Comparison of ENCODE assay signal across 15 cellular contexts in the genomic region with DNA sequence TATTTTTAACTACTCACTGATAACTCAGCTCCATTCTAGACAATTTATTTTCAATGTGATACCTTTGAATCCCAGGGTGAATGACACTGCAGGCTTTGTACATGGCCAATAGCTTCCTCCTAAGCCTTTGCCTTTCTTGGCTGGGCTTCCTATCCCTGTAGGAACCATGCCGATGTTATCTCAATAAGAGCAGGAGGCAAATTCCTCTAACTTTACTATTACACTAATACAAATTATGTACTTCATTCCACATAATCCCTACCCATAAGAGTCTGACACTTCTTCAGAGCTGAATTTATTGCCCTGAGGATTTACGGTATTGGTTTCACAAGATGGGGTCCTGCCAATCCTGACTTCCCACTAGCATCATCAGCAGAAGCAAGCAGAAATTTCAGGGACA. TPM values are rescaled to one million over a fixed set of nuclear protein-coding genes. Genes with fewer than 3 reads are reported as not detected.
DNase-seq lines count a peak whose midpoint lies in the region; ATAC-seq and TF ChIP-seq lines count a peak whose summit lies in the region.
"Had no signal": no experiment of that assay in that cellular context is flagged by ENCODE, and none has a peak within 500 bp of the region (broad histone marks: within the 10 kb centered on the region; RNA-seq: fewer than 3 reads in every experiment).

No MANE protein-coding gene starts in this region.

- no peaks in the 10 kb centered on the region for H3K27me3 ChIP-seq in BLaER1 treated with 17β-estradiol and CSF1 and Interleukin-3, amounts not matched to agents 10 nM and 100 nM
- no peaks in the 10 kb centered on the region for H3K27me3 ChIP-seq in KMS-11 (ENCODE audit: insufficient read depth, low read depth)
- H3K27me3 ChIP-seq in breast epithelium = no peaks in the 10 kb centered on the region

- H3K27ac ChIP-seq in BLaER1 treated with 17β-estradiol and CSF1 and Interleukin-3, amounts not matched to agents 10 nM and 100 nM = no peak overlapping the region
- no peak overlapping the region for H3K27ac ChIP-seq in KMS-11
- H3K27ac ChIP-seq in breast epithelium = peak overlapping the region; percentile 17 to 45
- H3K27ac ChIP-seq: epithelial cell of prostate, psoas muscle had no signal

- no peaks in the 10 kb centered on the region for H3K36me3 ChIP-seq in BLaER1 treated with 17β-estradiol and CSF1 and Interleukin-3, amounts not matched to agents 10 nM and 100 nM
- no peaks in the 10 kb centered on the region for H3K36me3 ChIP-seq in KMS-11 (ENCODE audit: insufficient read depth)
- no peaks in the 10 kb centered on the region for H3K36me3 ChIP-seq in breast epithelium
- no peaks in the 10 kb centered on the region for H3K36me3 ChIP-seq in mucosa of descending colon (ENCODE audit: low read depth)

- no peaks in the 10 kb centered on the region for H4K20me1 ChIP-seq in BLaER1 treated with 17β-estradiol and CSF1 and Interleukin-3, amounts not matched to agents 10 nM and 100 nM
- H4K20me1 ChIP-seq in KMS-11 (ENCODE audit: insufficient read depth) = no peaks in the 10 kb centered on the region

- no peaks in the 10 kb centered on the region for H3K9me3 ChIP-seq in BLaER1 treated with 17β-estradiol and CSF1 and Interleukin-3, amounts not matched to agents 10 nM and 100 nM (replicated peaks in 1 of 11)
- H3K9me3 ChIP-seq in breast epithelium (no peaks in the 10 kb centered on the region), mucosa of descending colon (no peaks in the 10 kb centered on the region)
- H3K9me3 ChIP-seq: psoas muscle had no signal

- H3K4me1 Mint-ChIP-seq in T-helper 2 cell treated with Interferon-gamma antibody and Interleukin-4, amounts not matched to agents 5 μg/mL and 100 μg/mL, for 36 hours (ENCODE audit: low read depth) = peaks cover 48% of the 10 kb centered on the region
- H3K4me1 Mint-ChIP-seq: B cell had no signal

- TF ChIP-seq CTCF in KMS-11 (conservative IDR thresholded peaks at IDR 0.05; ENCODE audit: low read depth, low read length) (no peak), breast epithelium (IDR thresholded peaks at IDR 0.05) (no peak), mucosa of descending colon (IDR thresholded peaks at IDR 0.05) (no peak)

- TF ChIP-seq POLR2A in breast epithelium (IDR thresholded peaks at IDR 0.05) = no peak

- DNase-seq in breast epithelium (ENCODE audit: low spot score in 2 of 2) (no peak), mucosa of descending colon (no peak), NCI-H1092 (lab: John Stamatoyannopoulos, UW) (no peak), AML-193 (lab: John Stamatoyannopoulos, UW) (no peak)
- DNase-seq in T-helper 2 cell treated with Interferon-gamma antibody and Interleukin-4, amounts not matched to agents 5 μg/mL and 100 μg/mL, for 36 hours (ENCODE audit: low spot score) = no peak
- DNase-seq: activated gamma-delta T cell treated with Interleukin-2 at 50 U/mL for 16 hours, midbrain, NCI-H1092 treated with DMSO at 0.1 percent for 48 hours, psoas muscle had no signal

- H3K4me1 ChIP-seq in BLaER1 treated with 17β-estradiol and CSF1 and Interleukin-3, amounts not matched to agents 10 nM and 100 nM = peaks cover 9 to 18% (median 15%) of the 10 kb centered on the region in 10 experiments; a peak in 18 of 20 replicates
- H3K4me1 ChIP-seq in KMS-11 (ENCODE audit: low read depth, poor library complexity, severe bottlenecking) = peaks cover 33% of the 10 kb centered on the region
- H3K4me1 ChIP-seq in breast epithelium = no peaks in the 10 kb centered on the region
- no peaks in the 10 kb centered on the region for H3K4me1 ChIP-seq in mucosa of descending colon (ENCODE audit: low read depth)

- intact Hi-C loops in breast epithelium (cut with DNase I; ENCODE audit: low total_unique reads) (no loop called here), mucosa of descending colon (cut with DNase I, micrococcal nuclease) (no loop called here)

- no peak overlapping the region for H3K9ac ChIP-seq in BLaER1 treated with 17β-estradiol and CSF1 and Interleukin-3, amounts not matched to agents 10 nM and 100 nM
- no peak overlapping the region for H3K9ac ChIP-seq in KMS-11

- H2AFZ ChIP-seq in KMS-11 (ENCODE audit: low read depth) = no peak overlapping the region

- peaks cover 11% of the 10 kb centered on the region for H3K27me3 Mint-ChIP-seq in T-helper 2 cell treated with Interferon-gamma antibody and Interleukin-4, amounts not matched to agents 5 μg/mL and 100 μg/mL, for 36 hours (ENCODE audit: low read depth)
- H3K27me3 Mint-ChIP-seq: activated CD8-positive, alpha-beta T cell treated with anti-CD3 and anti-CD28 coated beads for 36 hours had no signal

- H3K4me3 Mint-ChIP-seq in T-helper 2 cell treated with Interferon-gamma antibody and Interleukin-4, amounts not matched to agents 5 μg/mL and 100 μg/mL, for 36 hours = no peak overlapping the region
- H3K4me3 Mint-ChIP-seq: B cell had no signal

- H3K4me3 ChIP-seq in BLaER1 treated with 17β-estradiol and CSF1 and Interleukin-3, amounts not matched to agents 10 nM and 100 nM = no peak overlapping the region
- H3K4me3 ChIP-seq in KMS-11 (IDR thresholded peaks at IDR 0.05; ENCODE audit: insufficient read depth, low read depth, low read length) (no peak overlapping the region), breast epithelium (peak overlapping the region in 1 of 3 donors; percentile 6), mucosa of descending colon (no peak overlapping the region)
- H3K4me3 ChIP-seq: psoas muscle had no signal

- H3K27ac Mint-ChIP-seq in T-helper 2 cell treated with Interferon-gamma antibody and Interleukin-4, amounts not matched to agents 5 μg/mL and 100 μg/mL, for 36 hours = no peak overlapping the region
- H3K27ac Mint-ChIP-seq: B cell had no signal

- no peaks in the 10 kb centered on the region for H3K79me2 ChIP-seq in KMS-11 (ENCODE audit: insufficient read depth, low read depth)

- H3K36me3 Mint-ChIP-seq in T-helper 2 cell treated with Interferon-gamma antibody and Interleukin-4, amounts not matched to agents 5 μg/mL and 100 μg/mL, for 36 hours (ENCODE audit: low read depth) = peaks cover 2% of the 10 kb centered on the region

- no peaks in the 10 kb centered on the region for H3K9me3 Mint-ChIP-seq in T-helper 2 cell treated with Interferon-gamma antibody and Interleukin-4, amounts not matched to agents 5 μg/mL and 100 μg/mL, for 36 hours

- peak; percentile 32 for ATAC-seq in mucosa of descending colon
- no peak for ATAC-seq in HG03432 (IDR thresholded peaks at IDR 0.05; ENCODE audit: unreplicated experiment)

- H3K4me2 ChIP-seq in BLaER1 treated with 17β-estradiol and CSF1 and Interleukin-3, amounts not matched to agents 10 nM and 100 nM = peak overlapping the region in 10 of 11 experiments; percentile 19 to 68 (median 49); a peak in 18 of 22 replicates
- peak overlapping the region; percentile 54; the same call in 1 of the 2 replicates for H3K4me2 ChIP-seq in KMS-11

RNA-seq across cellular contexts. Expression of a gene that starts 14.0 kb away (rescaled TPM):
- total RNA-seq in breast epithelium (100 to 1,000 TPM; 127 to 287 (median 167) TPM), mucosa of descending colon (10 to 100 TPM; 11.6 to 89.7 (median 21.1) TPM)

Comparison
In these comparisons a context has a peak if more than half of its experiments do, and no peak if none do; other contexts are left out.
1. H3K27ac ChIP-seq: peak in breast epithelium (2 of 2); none in BLaER1 treated with 17β-estradiol and CSF1 and Interleukin-3, amounts not matched to agents 10 nM and 100 nM (0 of 11) and KMS-11 (single experiment).